ENCODE assay signal across 24 cellular contexts in genomic region chr19:4025317-4025716, GRCh38.
"Had no signal": no experiment of that assay in that cellular context is flagged by ENCODE, and none has a peak within 500 bp of the region (broad histone marks: within the 10 kb centered on the region; RNA-seq: fewer than 3 reads in every experiment).

No MANE protein-coding gene starts in this region.

- H3K4me3 ChIP-seq: MG63 had no signal

- H3K9ac ChIP-seq: SK-N-SH had no signal

- DNase-seq: IMR-90, Karpas-422, KG1, MG63, NCI-H1092, NCI-H1105 treated with DMSO at 0.1 percent for 48 hours, NCI-H1417 treated with DMSO at 0.1 percent for 48 hours, NCI-H146, NCI-H1694 treated with DMSO at 0.1 percent for 48 hours, NCI-H1930, NCI-H2081 treated with DMSO at 0.1 percent for 48 hours, NCI-H2171, NCI-H226, NCI-H446, NCI-H510A, NCI-H524 treated with DMSO at 0.1 percent for 48 hours, NCI-H69, NCI-H774, PC-3, SHP77, SK-N-SH had no signal

- FAIRE-seq: HepG2 had no signal

- H3K27ac ChIP-seq: RWPE1 had no signal

- ATAC-seq: HepG2, Panc1, PC-3 had no signal

- H3K9me3 ChIP-seq: MG63, SK-N-SH had no signal

- H3K27me3 ChIP-seq: MG63 had no signal

- H3K4me2 ChIP-seq: SK-N-SH had no signal
